Comparison of ENCODE assay signal across 28 cellular contexts in genomic region chr10:127535802-127536515, GRCh38. TPM values are rescaled to one million over a fixed set of nuclear protein-coding genes. Genes with fewer than 3 reads are reported as not detected.
DNase-seq lines count a peak whose midpoint lies in the region; ATAC-seq, FAIRE-seq and TF ChIP-seq lines count a peak whose summit lies in the region.
"Had no signal": no experiment of that assay in that cellular context is flagged by ENCODE, and none has a peak within 500 bp of the region (broad histone marks: within the 10 kb centered on the region; RNA-seq: fewer than 3 reads in every experiment).

No MANE protein-coding gene starts in this region.

- peaks cover 3% of the 10 kb centered on the region for H3K27me3 Mint-ChIP-seq in endothelial cell (ENCODE audit: unreplicated experiment)

- intact Hi-C loops in breast epithelium (cut with DNase I; ENCODE audit: low total_unique reads): no loop called here

- H3K27ac ChIP-seq in breast epithelium: peak overlapping the region; percentile 25 to 32
- H3K27ac ChIP-seq: BLaER1 treated with 17β-estradiol and CSF1 and Interleukin-3, amounts not matched to agents 10 nM and 100 nM; Peyer's patch had no signal

- no peak overlapping the region for H3K27ac Mint-ChIP-seq in endothelial cell (ENCODE audit: unreplicated experiment)
- H3K27ac Mint-ChIP-seq: CD8-positive, alpha-beta T cell; GM23338 had no signal

- H3K9me3 Mint-ChIP-seq in endothelial cell (ENCODE audit: unreplicated experiment): no peaks in the 10 kb centered on the region
- H3K9me3 Mint-ChIP-seq: CD8-positive, alpha-beta T cell had no signal

- H3K9me3 ChIP-seq in MG63 (no peaks in the 10 kb centered on the region), breast epithelium (peaks cover 0 to 4% of the 10 kb centered on the region in 2 donors)
- H3K9me3 ChIP-seq: Caco-2, Peyer's patch had no signal

- H3K4me1 ChIP-seq in breast epithelium: no peaks in the 10 kb centered on the region
- H3K4me1 ChIP-seq: Caco-2, Peyer's patch had no signal

- H3K4me3 ChIP-seq in MG63: no peak overlapping the region
- no peak overlapping the region for H3K4me3 ChIP-seq in breast epithelium
- H3K4me3 ChIP-seq: BLaER1 treated with 17β-estradiol and CSF1 and Interleukin-3, amounts not matched to agents 10 nM and 100 nM; GM23338; Peyer's patch had no signal

- no peak overlapping the region for H3K4me3 Mint-ChIP-seq in endothelial cell (ENCODE audit: unreplicated experiment)
- H3K4me3 Mint-ChIP-seq: CD8-positive, alpha-beta T cell; GM23338 had no signal

- H3K36me3 Mint-ChIP-seq in endothelial cell (ENCODE audit: low read depth, unreplicated experiment): no peaks in the 10 kb centered on the region
- H3K36me3 Mint-ChIP-seq: CD8-positive, alpha-beta T cell had no signal

- H3K36me3 ChIP-seq in MG63: no peaks in the 10 kb centered on the region
- no peaks in the 10 kb centered on the region for H3K36me3 ChIP-seq in breast epithelium
- H3K36me3 ChIP-seq: BLaER1 treated with 17β-estradiol and CSF1 and Interleukin-3, amounts not matched to agents 10 nM and 100 nM; Peyer's patch had no signal

- no peak for ATAC-seq in GM18502 (IDR thresholded peaks at IDR 0.05; ENCODE audit: poor library complexity, unreplicated experiment)
- ATAC-seq: CD8-positive, alpha-beta T cell; GM23338 had no signal

- no peak for TF ChIP-seq POLR2A in breast epithelium (IDR thresholded peaks at IDR 0.05)

- H3K4me1 Mint-ChIP-seq in endothelial cell (ENCODE audit: unreplicated experiment): peaks cover 5% of the 10 kb centered on the region
- H3K4me1 Mint-ChIP-seq: GM23338 had no signal

- DNase-seq in NK-92 treated with Interleukin-12 subunit alpha and Interleukin-12 subunit beta, amount 100 ng/mL, for 24 hours (lab: John Stamatoyannopoulos, UW): peak; percentile 56
- DNase-seq in NK-92 (lab: John Stamatoyannopoulos, UW; ENCODE audit: unreplicated experiment): no peak
- peak; percentile 74 for DNase-seq in MG63
- DNase-seq in breast epithelium (ENCODE audit: low spot score in 2 of 2): peak in 1 of 2 donors; percentile 48
- DNase-seq in urothelium cell line (ENCODE audit: low spot score): peak; percentile 47
- DNase-seq in effector CD4-positive, alpha-beta T cell: no peak
- DNase-seq in endothelial cell (ENCODE audit: low spot score): no peak
- DNase-seq: AML-193; Caco-2; CD8-positive, alpha-beta T cell; DMS79 treated with DMSO at 0.1 percent for 48 hours; HCEC 1CT; IMR-90; KG1; NCI-H1105 treated with DMSO at 0.1 percent for 48 hours; NCI-H146; NCI-H1930; NCI-H2107; NCI-H524 treated with DMSO at 0.1 percent for 48 hours; NCI-H774; OCI-M1; Peyer's patch; T-helper 2 cell had no signal

- H3K27me3 ChIP-seq in MG63 (no peaks in the 10 kb centered on the region), breast epithelium (no peaks in the 10 kb centered on the region)
- H3K27me3 ChIP-seq: BLaER1 treated with 17β-estradiol and CSF1 and Interleukin-3, amounts not matched to agents 10 nM and 100 nM; Peyer's patch had no signal

- no peak for TF ChIP-seq CTCF in breast epithelium (IDR thresholded peaks at IDR 0.05)
- TF ChIP-seq CTCF in endothelial cell (IDR thresholded peaks at IDR 0.05; ENCODE audit: unreplicated experiment): no peak

- no peak for FAIRE-seq in urothelium cell line (lab: Jason Lieb, UNC)
- FAIRE-seq: A204.1, GM12892 had no signal

RNA-seq across cellular contexts. Expression of gene NPS, which starts 13.2 kb away (rescaled TPM):
- total RNA-seq in MG63 (2014; rRNA removed; shearing (Covaris generic); ENCODE audit: low replicate concordance): not detected in 2 replicates
- total RNA-seq in breast epithelium (not detected), endothelial cell (ENCODE audit: unreplicated experiment) (not detected)
- total RNA-seq: Caco-2; CD8-positive, alpha-beta T cell; GM23338; IMR-90; Peyer's patch had no signal

Comparison
In these comparisons a context has a peak if more than half of its experiments do, and no peak if none do; other contexts are left out.
1. DNase-seq: peak in NK-92 treated with Interleukin-12 subunit alpha and Interleukin-12 subunit beta, amount 100 ng/mL, for 24 hours (single experiment), MG63 (single experiment) and urothelium cell line (single experiment); none in NK-92 (single experiment), effector CD4-positive, alpha-beta T cell (single experiment) and endothelial cell (single experiment).